In genomic region chr19:36847968-36848367, GRCh38 we compare ENCODE assay signal across 24 cellular contexts. TPM values are rescaled to one million over a fixed set of nuclear protein-coding genes. Genes with fewer than 3 reads are reported as not detected.
DNase-seq lines count a peak whose midpoint lies in the region; ATAC-seq and TF ChIP-seq lines count a peak whose summit lies in the region.
"Had no signal": no experiment of that assay in that cellular context is flagged by ENCODE, and none has a peak within 500 bp of the region (broad histone marks: within the 10 kb centered on the region; RNA-seq: fewer than 3 reads in every experiment).

No MANE protein-coding gene starts in this region.

- peaks cover 22% of the 10 kb centered on the region for H3K9me3 Mint-ChIP-seq in T-helper 2 cell treated with Interferon-gamma antibody and Interleukin-4, amounts not matched to agents 5 μg/mL and 100 μg/mL, for 36 hours
- peaks cover 17 to 35% (median 29%) of the 10 kb centered on the region in 5 experiments for H3K9me3 Mint-ChIP-seq in brain
- H3K9me3 Mint-ChIP-seq in stimulated activated memory B cell treated with anti-CD40 and anti-IgM and Interleukin-4, amounts not matched to agents 10 μg/mL and 1 μg/mL and 100 μg/mL, for 72 hours, result peaks cover 3% of the 10 kb centered on the region
- H3K9me3 Mint-ChIP-seq in glutamatergic neuron (ENCODE audit: unreplicated experiment), result peaks cover 8% of the 10 kb centered on the region

- no peak overlapping the region for H3K4me3 ChIP-seq in GM12865 (ENCODE audit: low read depth, low read length)
- H3K4me3 ChIP-seq: cardiac muscle cell, SK-N-MC, smooth muscle cell, thoracic aorta had no signal

- peak overlapping the region; percentile 80 for H3K4me3 Mint-ChIP-seq in T-helper 2 cell treated with Interferon-gamma antibody and Interleukin-4, amounts not matched to agents 5 μg/mL and 100 μg/mL, for 36 hours
- H3K4me3 Mint-ChIP-seq in brain (peak overlapping the region in 4 of 5 experiments; percentile 75 to 87 (median 81)), glutamatergic neuron (ENCODE audit: unreplicated experiment) (no peak overlapping the region)
- peak overlapping the region; percentile 75 for H3K4me3 Mint-ChIP-seq in stimulated activated memory B cell treated with anti-CD40 and anti-IgM and Interleukin-4, amounts not matched to agents 10 μg/mL and 1 μg/mL and 100 μg/mL, for 72 hours

- no peak for ATAC-seq in stimulated activated memory B cell treated with anti-CD40 and anti-IgM and Interleukin-4, amounts not matched to agents 10 μg/mL and 1 μg/mL and 100 μg/mL, for 72 hours

- no peaks in the 10 kb centered on the region for H3K27me3 Mint-ChIP-seq in T-helper 2 cell treated with Interferon-gamma antibody and Interleukin-4, amounts not matched to agents 5 μg/mL and 100 μg/mL, for 36 hours (ENCODE audit: low read depth)
- H3K27me3 Mint-ChIP-seq in brain (no peaks in the 10 kb centered on the region), glutamatergic neuron (ENCODE audit: unreplicated experiment) (no peaks in the 10 kb centered on the region)
- no peaks in the 10 kb centered on the region for H3K27me3 Mint-ChIP-seq in stimulated activated memory B cell treated with anti-CD40 and anti-IgM and Interleukin-4, amounts not matched to agents 10 μg/mL and 1 μg/mL and 100 μg/mL, for 72 hours
- H3K27me3 Mint-ChIP-seq: IgD-negative memory B cell had no signal

- TF ChIP-seq CTCF in GM12865 (IDR thresholded peaks at IDR 0.05; ENCODE audit: insufficient read depth, low read depth, low read length, missing control alignments) (no peak), brain (conservative IDR thresholded peaks at IDR 0.05) (no peak), glutamatergic neuron (IDR thresholded peaks at IDR 0.05; ENCODE audit: partially characterized antibody, unreplicated experiment) (no peak)

- DNase-seq in T-helper 2 cell treated with Interferon-gamma antibody and Interleukin-4, amounts not matched to agents 5 μg/mL and 100 μg/mL, for 36 hours (ENCODE audit: low spot score), result no peak
- no peak for DNase-seq in T-helper 2 cell
- DNase-seq in GM12865 (ENCODE audit: low read depth), result peak; percentile 6
- no peak for DNase-seq in glutamatergic neuron
- DNase-seq in nucleus accumbens (lab: John Stamatoyannopoulos, UW), result no peak
- no peak for DNase-seq in NCI-H146 (lab: John Stamatoyannopoulos, UW)
- DNase-seq: 8988T; activated CD4-positive, alpha-beta T cell treated with anti-CD3 and anti-CD28 coated beads, Interleukin-2, amount 50 U/mL, for 48 hours; activated naive CD4-positive, alpha-beta T cell; activated T-cell treated with anti-CD3 and anti-CD28 coated beads for 4 hours; GOT3; NCI-H1105 treated with DMSO at 0.1 percent for 48 hours; NCI-H2081; NCI-H345; NCI-H774; stimulated activated CD4-positive, alpha-beta T cell treated with anti-CD3 and anti-CD28 coated beads, Interleukin-2, amount 100 ng/mL, for 24 hours; T1000 had no signal

- H3K4me1 Mint-ChIP-seq in T-helper 2 cell treated with Interferon-gamma antibody and Interleukin-4, amounts not matched to agents 5 μg/mL and 100 μg/mL, for 36 hours (ENCODE audit: low read depth), result peaks cover 3% of the 10 kb centered on the region
- H3K4me1 Mint-ChIP-seq in brain (peaks cover 7% of the 10 kb centered on the region), glutamatergic neuron (ENCODE audit: low read depth, unreplicated experiment) (peaks cover 1% of the 10 kb centered on the region)
- H3K4me1 Mint-ChIP-seq in stimulated activated memory B cell treated with anti-CD40 and anti-IgM and Interleukin-4, amounts not matched to agents 10 μg/mL and 1 μg/mL and 100 μg/mL, for 72 hours, result peaks cover 7% of the 10 kb centered on the region

- peaks cover 43% of the 10 kb centered on the region for H3K36me3 Mint-ChIP-seq in T-helper 2 cell treated with Interferon-gamma antibody and Interleukin-4, amounts not matched to agents 5 μg/mL and 100 μg/mL, for 36 hours (ENCODE audit: low read depth)
- H3K36me3 Mint-ChIP-seq in brain (peaks cover 50% of the 10 kb centered on the region), glutamatergic neuron (ENCODE audit: unreplicated experiment) (peaks cover 16% of the 10 kb centered on the region)
- peaks cover 30% of the 10 kb centered on the region for H3K36me3 Mint-ChIP-seq in stimulated activated memory B cell treated with anti-CD40 and anti-IgM and Interleukin-4, amounts not matched to agents 10 μg/mL and 1 μg/mL and 100 μg/mL, for 72 hours

- H3K27ac Mint-ChIP-seq in T-helper 2 cell treated with Interferon-gamma antibody and Interleukin-4, amounts not matched to agents 5 μg/mL and 100 μg/mL, for 36 hours, result no peak overlapping the region
- H3K27ac Mint-ChIP-seq in brain, result peak overlapping the region in 1 of 5 experiments; percentile 81
- no peak overlapping the region for H3K27ac Mint-ChIP-seq in stimulated activated memory B cell treated with anti-CD40 and anti-IgM and Interleukin-4, amounts not matched to agents 10 μg/mL and 1 μg/mL and 100 μg/mL, for 72 hours
- no peak overlapping the region for H3K27ac Mint-ChIP-seq in glutamatergic neuron (ENCODE audit: unreplicated experiment)

RNA-seq across cellular contexts. Expression of gene ZNF345, which starts 2.7 kb away (rescaled TPM):
- 1.4 TPM for polyA plus RNA-seq in brain (ENCODE audit: insufficient read depth, low read depth, low replicate concordance)
- total RNA-seq in glutamatergic neuron (ENCODE audit: unreplicated experiment), result 13.2 TPM

RNA-seq across cellular contexts. Expression of gene ZNF790, which starts 9.8 kb away (rescaled TPM):
- 1.4 TPM for polyA plus RNA-seq in brain (ENCODE audit: insufficient read depth, low read depth, low replicate concordance)
- total RNA-seq in glutamatergic neuron (ENCODE audit: unreplicated experiment), result 13.3 TPM
